ENCODE assay signal across 26 cellular contexts in genomic region chr16:78368121-78369102, GRCh38.
A peak's percentile ranks its signal among the peaks of the same experiment; 100 is the strongest.
DNase-seq lines count a peak whose midpoint lies in the region; ATAC-seq and TF ChIP-seq lines count a peak whose summit lies in the region.
"Had no signal": no experiment of that assay in that cellular context is flagged by ENCODE, and none has a peak within 500 bp of the region (broad histone marks: within the 10 kb centered on the region; RNA-seq: fewer than 3 reads in every experiment).

No MANE protein-coding gene starts in this region.

- no peaks in the 10 kb centered on the region for H4K20me1 ChIP-seq in DND-41 (ENCODE audit: insufficient read depth, low read length)

- H3K79me1 ChIP-seq in mesenchymal stem cell (replicated peaks; ENCODE audit: low read length, poor library complexity, severe bottlenecking), result no peaks in the 10 kb centered on the region

- no peak for TF ChIP-seq CTCF in DND-41 (IDR thresholded peaks at IDR 0.05; ENCODE audit: borderline replicate concordance, extremely low read depth, low read length, poor library complexity, severe bottlenecking)

- DNase-seq in NCI-H510A treated with DMSO at 0.1 percent for 48 hours (lab: John Stamatoyannopoulos, UW), result peak; percentile 46
- DNase-seq in NCI-H510A (lab: John Stamatoyannopoulos, UW), result no peak
- DNase-seq in DND-41, result peak; percentile 18
- peak; percentile 43 for DNase-seq in SHP77 treated with DMSO at 0.1 percent for 48 hours (lab: John Stamatoyannopoulos, UW)
- no peak for DNase-seq in mesenchymal stem cell
- DNase-seq in mesenteric fat pad (ENCODE audit: low spot score), result no peak
- DNase-seq in activated CD4-positive, alpha-beta T cell treated with anti-CD3 and anti-CD28 coated beads, Interleukin-2, amount 50 U/mL, for 48 hours, result no peak
- DNase-seq in epidermal melanocyte (ENCODE audit: insufficient read length, low spot score), result no peak
- DNase-seq: ACHN; Calu3; CD8-positive, alpha-beta memory T cell; DMS53; EL; GF-D8; GOT3; MV-4-11; NCI-H1105 treated with DMSO at 0.1 percent for 48 hours; NCI-H2029 treated with DMSO at 0.1 percent for 48 hours; NCI-H446; NCI-H82 had no signal

- 79% methylated on average over 9 of the region's 10 CpGs for WGBS in mesenchymal stem cell

- H3K4me2 ChIP-seq in DND-41 (ENCODE audit: insufficient read depth, low read length), result no peak overlapping the region
- H3K4me2 ChIP-seq in mesenchymal stem cell (ENCODE audit: low read length, poor library complexity, severe bottlenecking), result no peak overlapping the region
- H3K4me2 ChIP-seq: KMS-11 had no signal

- peak; percentile 81 for ATAC-seq in DND-41 (ENCODE audit: insufficient read depth, low read depth)
- ATAC-seq: HCT116, Panc1 had no signal

- H2AK5ac ChIP-seq in mesenchymal stem cell (ENCODE audit: low read length, severe bottlenecking), result no peak overlapping the region

- H3K4me3 ChIP-seq in DND-41 (ENCODE audit: low read depth in 1 of 2, low read length in 2 of 2), result no peak overlapping the region
- H3K4me3 ChIP-seq in mesenchymal stem cell (ENCODE audit: insufficient read depth in 1 of 2, low read depth in 1 of 2, low read length in 2 of 2), result no peak overlapping the region
- H3K4me3 ChIP-seq: SJSA1 had no signal

- H2BK120ac ChIP-seq in mesenchymal stem cell (ENCODE audit: low read depth, low read length), result no peak overlapping the region

- H2BK5ac ChIP-seq in mesenchymal stem cell (ENCODE audit: low read depth, low read length, poor library complexity, severe bottlenecking), result no peak overlapping the region

- peak overlapping the region; percentile 8 for H2BK15ac ChIP-seq in mesenchymal stem cell (ENCODE audit: low read depth, poor library complexity, severe bottlenecking)

- peak overlapping the region in 1 of 2 experiments; percentile 81 for H3K18ac ChIP-seq in mesenchymal stem cell (ENCODE audit: low read depth in 1 of 2, low read length in 2 of 2)

- no peak overlapping the region for H2AFZ ChIP-seq in DND-41 (ENCODE audit: low read depth, low read length)
- H2AFZ ChIP-seq in mesenchymal stem cell (ENCODE audit: low read depth, low read length), result no peak overlapping the region

- H3K27me3 ChIP-seq in DND-41 (ENCODE audit: insufficient read depth, low read length, poor library complexity) (no peaks in the 10 kb centered on the region), mesenchymal stem cell (ENCODE audit: control insufficient read depth in 1 of 2, insufficient read depth in 1 of 2, low read length in 2 of 2) (no peaks in the 10 kb centered on the region)
- H3K27me3 ChIP-seq: SJSA1 had no signal

- no peak overlapping the region for H3K27ac ChIP-seq in DND-41 (ENCODE audit: low read length)
- H3K27ac ChIP-seq in mesenchymal stem cell (ENCODE audit: low read length, poor library complexity, severe bottlenecking), result no peak overlapping the region
- H3K27ac ChIP-seq: 22Rv1, C4-2B, KMS-11, SJSA1 had no signal

- H3K9ac ChIP-seq in DND-41 (ENCODE audit: low read depth, low read length) (no peak overlapping the region), mesenchymal stem cell (ENCODE audit: low read length) (no peak overlapping the region)
- H3K9ac ChIP-seq: KMS-11 had no signal

- H3K14ac ChIP-seq in mesenchymal stem cell (ENCODE audit: low read length in 2 of 2), result peak overlapping the region in 1 of 2 experiments; percentile 68

- H3K9me3 ChIP-seq in DND-41 (ENCODE audit: insufficient read depth, low read length, severe bottlenecking) (no peaks in the 10 kb centered on the region), mesenchymal stem cell (ENCODE audit: control insufficient read depth, low read length) (peaks cover 7% of the 10 kb centered on the region)
- H3K9me3 ChIP-seq: SJSA1 had no signal

- no peaks in the 10 kb centered on the region for H3K79me2 ChIP-seq in DND-41 (ENCODE audit: insufficient read depth, low read length)

- H4K91ac ChIP-seq in mesenchymal stem cell (ENCODE audit: low read length), result no peak overlapping the region

- H2BK12ac ChIP-seq in mesenchymal stem cell (ENCODE audit: low read length in 2 of 2), result peak overlapping the region; percentile 93 to 97

- H3K4ac ChIP-seq in mesenchymal stem cell (ENCODE audit: low read depth in 1 of 2, low read length in 2 of 2), result peak overlapping the region in 1 of 2 experiments; percentile 24

- H3K4me1 ChIP-seq in DND-41 (ENCODE audit: insufficient read depth, low read length), result peaks cover 5% of the 10 kb centered on the region
- no peaks in the 10 kb centered on the region for H3K4me1 ChIP-seq in mesenchymal stem cell (ENCODE audit: control insufficient read depth, insufficient read depth, low read depth, low read length)

- no peak overlapping the region for H4K8ac ChIP-seq in mesenchymal stem cell (ENCODE audit: low read length)

- no peak overlapping the region for H3K23ac ChIP-seq in mesenchymal stem cell (ENCODE audit: low read length in 2 of 2)

- no peaks in the 10 kb centered on the region for H3K36me3 ChIP-seq in DND-41 (ENCODE audit: insufficient read depth, low read length)
- no peaks in the 10 kb centered on the region for H3K36me3 ChIP-seq in mesenchymal stem cell (ENCODE audit: control insufficient read depth in 1 of 2, insufficient read depth in 2 of 2, low read depth in 1 of 2, low read length in 2 of 2)
- H3K36me3 ChIP-seq: SJSA1 had no signal

Comparison
In these comparisons a context has a peak if more than half of its experiments do, and no peak if none do; other contexts are left out.
1. DNase-seq: peak in NCI-H510A treated with DMSO at 0.1 percent for 48 hours (single experiment), DND-41 (single experiment) and SHP77 treated with DMSO at 0.1 percent for 48 hours (single experiment); none in NCI-H510A (single experiment), mesenchymal stem cell (single experiment), mesenteric fat pad (single experiment), activated CD4-positive, alpha-beta T cell treated with anti-CD3 and anti-CD28 coated beads, Interleukin-2, amount 50 U/mL, for 48 hours (0 of 2) and epidermal melanocyte (single experiment).